In genomic region chr3:58474967-58475578, GRCh38 we compare ENCODE assay signal across 1 cellular context.
TF ChIP-seq lines count a peak whose summit lies in the region.

No MANE protein-coding gene starts in this region.

TF ChIP-seq in HepG2, 621 proteins besides CTCF, POLR2A, EP300 and RAD21 (continued from another document and continues in another):
- TF ChIP-seq MTF2 (CRISPR knock-in tag; IDR thresholded peaks at IDR 0.05; ENCODE audit: borderline replicate concordance) (no peak), ZBTB33 (CRISPR knock-in tag; IDR thresholded peaks at IDR 0.05) (peak; percentile 22; the same call in 1 of the 2 replicates), ZNF367 (CRISPR knock-in tag; IDR thresholded peaks at IDR 0.05; ENCODE audit: borderline replicate concordance) (no peak), RARG (CRISPR knock-in tag; IDR thresholded peaks at IDR 0.05; ENCODE audit: low read depth) (no peak), EHMT2 (IDR thresholded peaks at IDR 0.05; ENCODE audit: borderline replicate concordance, low read depth, low read length) (peak; percentile 49; the same call in 1 of the 2 replicates), TBX3 (IDR thresholded peaks at IDR 0.05; ENCODE audit: borderline replicate concordance) (peak; percentile 18; the same call in 1 of the 2 replicates), ZNF235 (CRISPR knock-in tag; IDR thresholded peaks at IDR 0.05; ENCODE audit: borderline replicate concordance) (no peak), HMGXB3 (CRISPR knock-in tag; IDR thresholded peaks at IDR 0.05; ENCODE audit: borderline replicate concordance) (0 out of 2 replicates have a peak, but pooled peaks have one; percentile 21), FLYWCH1 (CRISPR knock-in tag; IDR thresholded peaks at IDR 0.05) (no peak), CEBPG (CRISPR knock-in tag; IDR thresholded peaks at IDR 0.05) (0 out of 2 replicates have a peak, but pooled peaks have one; percentile 12), SP4 (CRISPR knock-in tag; IDR thresholded peaks at IDR 0.05) (no peak), PPARG (CRISPR knock-in tag; conservative IDR thresholded peaks at IDR 0.05) (peak; percentile 89), ZNF326 (CRISPR knock-in tag; IDR thresholded peaks at IDR 0.05; ENCODE audit: borderline replicate concordance) (no peak), SIX4 (CRISPR knock-in tag; IDR thresholded peaks at IDR 0.05) (no peak), ZNF644 (CRISPR knock-in tag; IDR thresholded peaks at IDR 0.05; ENCODE audit: low read depth) (peak; percentile 59), CENPX (CRISPR knock-in tag; IDR thresholded peaks at IDR 0.05) (no peak), ZNF124 (CRISPR knock-in tag; IDR thresholded peaks at IDR 0.05) (no peak), ZNF646 (CRISPR knock-in tag; IDR thresholded peaks at IDR 0.05) (no peak), ZNF335 (CRISPR knock-in tag; IDR thresholded peaks at IDR 0.05) (no peak), SP140L (CRISPR knock-in tag; IDR thresholded peaks at IDR 0.05; ENCODE audit: borderline replicate concordance) (no peak), FOXO4 (CRISPR knock-in tag; conservative IDR thresholded peaks at IDR 0.05) (no peak), RFX1 (IDR thresholded peaks at IDR 0.05) (no peak), ETV6 (CRISPR knock-in tag; conservative IDR thresholded peaks at IDR 0.05) (no peak), ZNF850 (CRISPR knock-in tag; conservative IDR thresholded peaks at IDR 0.05) (no peak), SPEN (CRISPR knock-in tag; IDR thresholded peaks at IDR 0.05; ENCODE audit: low read depth) (no peak), ZNF382 (CRISPR knock-in tag; IDR thresholded peaks at IDR 0.05; ENCODE audit: borderline replicate concordance) (no peak), HIVEP1 (CRISPR knock-in tag; IDR thresholded peaks at IDR 0.05) (no peak), FOXA3 (CRISPR knock-in tag; IDR thresholded peaks at IDR 0.05) (peak; percentile 64), GFI1 (CRISPR knock-in tag; IDR thresholded peaks at IDR 0.05; ENCODE audit: borderline replicate concordance) (no peak), ZNF460 (CRISPR knock-in tag; IDR thresholded peaks at IDR 0.05; ENCODE audit: borderline replicate concordance) (no peak)
- TF ChIP-seq, protein P1, sequence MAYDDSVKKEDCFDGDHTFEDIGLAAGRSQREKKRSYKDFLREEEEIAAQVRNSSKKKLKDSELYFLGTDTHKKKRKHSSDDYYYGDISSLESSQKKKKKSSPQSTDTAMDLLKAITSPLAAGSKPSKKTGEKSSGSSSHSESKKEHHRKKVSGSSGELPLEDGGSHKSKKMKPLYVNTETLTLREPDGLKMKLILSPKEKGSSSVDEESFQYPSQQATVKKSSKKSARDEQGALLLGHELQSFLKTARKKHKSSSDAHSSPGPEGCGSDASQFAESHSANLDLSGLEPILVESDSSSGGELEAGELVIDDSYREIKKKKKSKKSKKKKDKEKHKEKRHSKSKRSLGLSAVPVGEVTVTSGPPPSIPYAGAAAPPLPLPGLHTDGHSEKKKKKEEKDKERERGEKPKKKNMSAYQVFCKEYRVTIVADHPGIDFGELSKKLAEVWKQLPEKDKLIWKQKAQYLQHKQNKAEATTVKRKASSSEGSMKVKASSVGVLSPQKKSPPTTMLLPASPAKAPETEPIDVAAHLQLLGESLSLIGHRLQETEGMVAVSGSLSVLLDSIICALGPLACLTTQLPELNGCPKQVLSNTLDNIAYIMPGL (CRISPR knock-in tag; IDR thresholded peaks at IDR 0.05; ENCODE audit: borderline replicate concordance in 1 of 2, low read depth in 1 of 2), result 0 out of 4 replicates have a peak, but pooled peaks of 1 of the 2 experiments have one; percentile 34
- TF ChIP-seq, protein P2, sequence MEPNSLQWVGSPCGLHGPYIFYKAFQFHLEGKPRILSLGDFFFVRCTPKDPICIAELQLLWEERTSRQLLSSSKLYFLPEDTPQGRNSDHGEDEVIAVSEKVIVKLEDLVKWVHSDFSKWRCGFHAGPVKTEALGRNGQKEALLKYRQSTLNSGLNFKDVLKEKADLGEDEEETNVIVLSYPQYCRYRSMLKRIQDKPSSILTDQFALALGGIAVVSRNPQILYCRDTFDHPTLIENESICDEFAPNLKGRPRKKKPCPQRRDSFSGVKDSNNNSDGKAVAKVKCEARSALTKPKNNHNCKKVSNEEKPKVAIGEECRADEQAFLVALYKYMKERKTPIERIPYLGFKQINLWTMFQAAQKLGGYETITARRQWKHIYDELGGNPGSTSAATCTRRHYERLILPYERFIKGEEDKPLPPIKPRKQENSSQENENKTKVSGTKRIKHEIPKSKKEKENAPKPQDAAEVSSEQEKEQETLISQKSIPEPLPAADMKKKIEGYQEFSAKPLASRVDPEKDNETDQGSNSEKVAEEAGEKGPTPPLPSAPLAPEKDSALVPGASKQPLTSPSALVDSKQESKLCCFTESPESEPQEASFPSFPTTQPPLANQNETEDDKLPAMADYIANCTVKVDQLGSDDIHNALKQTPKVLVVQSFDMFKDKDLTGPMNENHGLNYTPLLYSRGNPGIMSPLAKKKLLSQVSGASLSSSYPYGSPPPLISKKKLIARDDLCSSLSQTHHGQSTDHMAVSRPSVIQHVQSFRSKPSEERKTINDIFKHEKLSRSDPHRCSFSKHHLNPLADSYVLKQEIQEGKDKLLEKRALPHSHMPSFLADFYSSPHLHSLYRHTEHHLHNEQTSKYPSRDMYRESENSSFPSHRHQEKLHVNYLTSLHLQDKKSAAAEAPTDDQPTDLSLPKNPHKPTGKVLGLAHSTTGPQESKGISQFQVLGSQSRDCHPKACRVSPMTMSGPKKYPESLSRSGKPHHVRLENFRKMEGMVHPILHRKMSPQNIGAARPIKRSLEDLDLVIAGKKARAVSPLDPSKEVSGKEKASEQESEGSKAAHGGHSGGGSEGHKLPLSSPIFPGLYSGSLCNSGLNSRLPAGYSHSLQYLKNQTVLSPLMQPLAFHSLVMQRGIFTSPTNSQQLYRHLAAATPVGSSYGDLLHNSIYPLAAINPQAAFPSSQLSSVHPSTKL (CRISPR knock-in tag; IDR thresholded peaks at IDR 0.05), result peak; percentile 77
- TF ChIP-seq, protein P3, sequence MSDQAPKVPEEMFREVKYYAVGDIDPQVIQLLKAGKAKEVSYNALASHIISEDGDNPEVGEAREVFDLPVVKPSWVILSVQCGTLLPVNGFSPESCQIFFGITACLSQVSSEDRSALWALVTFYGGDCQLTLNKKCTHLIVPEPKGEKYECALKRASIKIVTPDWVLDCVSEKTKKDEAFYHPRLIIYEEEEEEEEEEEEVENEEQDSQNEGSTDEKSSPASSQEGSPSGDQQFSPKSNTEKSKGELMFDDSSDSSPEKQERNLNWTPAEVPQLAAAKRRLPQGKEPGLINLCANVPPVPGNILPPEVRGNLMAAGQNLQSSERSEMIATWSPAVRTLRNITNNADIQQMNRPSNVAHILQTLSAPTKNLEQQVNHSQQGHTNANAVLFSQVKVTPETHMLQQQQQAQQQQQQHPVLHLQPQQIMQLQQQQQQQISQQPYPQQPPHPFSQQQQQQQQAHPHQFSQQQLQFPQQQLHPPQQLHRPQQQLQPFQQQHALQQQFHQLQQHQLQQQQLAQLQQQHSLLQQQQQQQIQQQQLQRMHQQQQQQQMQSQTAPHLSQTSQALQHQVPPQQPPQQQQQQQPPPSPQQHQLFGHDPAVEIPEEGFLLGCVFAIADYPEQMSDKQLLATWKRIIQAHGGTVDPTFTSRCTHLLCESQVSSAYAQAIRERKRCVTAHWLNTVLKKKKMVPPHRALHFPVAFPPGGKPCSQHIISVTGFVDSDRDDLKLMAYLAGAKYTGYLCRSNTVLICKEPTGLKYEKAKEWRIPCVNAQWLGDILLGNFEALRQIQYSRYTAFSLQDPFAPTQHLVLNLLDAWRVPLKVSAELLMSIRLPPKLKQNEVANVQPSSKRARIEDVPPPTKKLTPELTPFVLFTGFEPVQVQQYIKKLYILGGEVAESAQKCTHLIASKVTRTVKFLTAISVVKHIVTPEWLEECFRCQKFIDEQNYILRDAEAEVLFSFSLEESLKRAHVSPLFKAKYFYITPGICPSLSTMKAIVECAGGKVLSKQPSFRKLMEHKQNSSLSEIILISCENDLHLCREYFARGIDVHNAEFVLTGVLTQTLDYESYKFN (CRISPR knock-in tag; conservative IDR thresholded peaks at IDR 0.05), result peak; percentile 90
